21 cellular contexts compared by ENCODE assay signal in genomic region chr9:92384373-92384772, GRCh38. TPM values are rescaled to one million over a fixed set of nuclear protein-coding genes. Genes with fewer than 3 reads are reported as not detected.
DNase-seq lines count a peak whose midpoint lies in the region; ATAC-seq and TF ChIP-seq lines count a peak whose summit lies in the region.
"Had no signal": no experiment of that assay in that cellular context is flagged by ENCODE, and none has a peak within 500 bp of the region (broad histone marks: within the 10 kb centered on the region; RNA-seq: fewer than 3 reads in every experiment).

No MANE protein-coding gene starts in this region.

- no peak for TF ChIP-seq POLR2A in breast epithelium (IDR thresholded peaks at IDR 0.05)

- in situ Hi-C loops in brain microvascular endothelial cell (cut with HindIII; ENCODE audit: low pct_ligation_motif_present, low sequenced_read_pairs): no loop called here

- H3K4me1 Mint-ChIP-seq in MCF 10A (ENCODE audit: insufficient read depth, unreplicated experiment): peaks cover 20% of the 10 kb centered on the region

- TF ChIP-seq CTCF in MCF 10A (IDR thresholded peaks at IDR 0.05; ENCODE audit: unreplicated experiment): no peak
- no peak for TF ChIP-seq CTCF in breast epithelium (IDR thresholded peaks at IDR 0.05)
- TF ChIP-seq CTCF in brain microvascular endothelial cell (IDR thresholded peaks at IDR 0.05; ENCODE audit: low read depth, low read length, missing control alignments): no peak
- TF ChIP-seq CTCF in right atrium auricular region (IDR thresholded peaks at IDR 0.05): no peak

- no peak for ATAC-seq in GM18870 (IDR thresholded peaks at IDR 0.05; ENCODE audit: unreplicated experiment)
- ATAC-seq: activated CD8-positive, alpha-beta T cell treated with anti-CD3 and anti-CD28 coated beads for 36 hours; heart left ventricle; HepG2; left colon; naive thymus-derived CD4-positive, alpha-beta T cell had no signal

- BruUV-seq in MCF 10A (replicated peaks; lab: Mats Ljungman, UMichigan): no TSS peak

- H3K4me1 ChIP-seq in breast epithelium (no peaks in the 10 kb centered on the region), right atrium auricular region (no peaks in the 10 kb centered on the region)

- peaks cover 5% of the 10 kb centered on the region for H3K36me3 Mint-ChIP-seq in MCF 10A (ENCODE audit: insufficient read depth, unreplicated experiment)
- H3K36me3 Mint-ChIP-seq: CD4-positive, alpha-beta memory T cell had no signal

- POLR2A ChIA-PET in MCF 10A (lab: Yijun Ruan, JAX): interaction anchor here (0.6 to 3.9 kb wide), 15 partner anchors 8 to 1121 kb away, joined by 3 to 35 read pairs (median 5); partner anchors contain the start of genes CENPP and NOL8

- H3K27me3 Mint-ChIP-seq in MCF 10A (ENCODE audit: insufficient read depth, unreplicated experiment): no peaks in the 10 kb centered on the region
- H3K27me3 Mint-ChIP-seq: activated CD8-positive, alpha-beta T cell treated with anti-CD3 and anti-CD28 coated beads for 36 hours; CD4-positive, alpha-beta memory T cell; naive thymus-derived CD4-positive, alpha-beta T cell had no signal

- peak overlapping the region; percentile 6 for H3K4me3 Mint-ChIP-seq in MCF 10A (ENCODE audit: unreplicated experiment)
- H3K4me3 Mint-ChIP-seq: activated CD8-positive, alpha-beta T cell treated with anti-CD3 and anti-CD28 coated beads for 36 hours; CD4-positive, alpha-beta memory T cell; naive thymus-derived CD4-positive, alpha-beta T cell had no signal

- DNase-seq in MCF 10A (ENCODE audit: unreplicated experiment) (peak; percentile 34), breast epithelium (ENCODE audit: low spot score in 2 of 2) (no peak), brain microvascular endothelial cell (no peak), iris pigment epithelial cell (ENCODE audit: low read depth) (peak; percentile 53), right atrium auricular region (ENCODE audit: low spot score) (no peak), NCI-H446 treated with DMSO at 0.1 percent for 48 hours (lab: John Stamatoyannopoulos, UW) (no peak)
- DNase-seq in activated CD4-positive, CD25-positive, alpha-beta regulatory T cell (lab: John Stamatoyannopoulos, UW): no peak
- DNase-seq: activated CD8-positive, alpha-beta T cell treated with anti-CD3 and anti-CD28 coated beads for 36 hours; CD4-positive, alpha-beta memory T cell; effector memory CD4-positive, alpha-beta T cell; heart left ventricle; left colon; naive thymus-derived CD4-positive, alpha-beta T cell; NCI-H1092 treated with DMSO at 0.1 percent for 48 hours; stimulated activated CD4-positive, alpha-beta T cell treated with anti-CD3 and anti-CD28 coated beads, Interleukin-2, amount 100 ng/mL, for 24 hours; stimulated activated CD8-positive, alpha-beta memory T cell treated with anti-CD3 and anti-CD28 coated beads, Interleukin-4, amount 100 ng/mL, for 48 hours had no signal

- H3K36me3 ChIP-seq in breast epithelium (no peaks in the 10 kb centered on the region), brain microvascular endothelial cell (replicated peaks) (no peaks in the 10 kb centered on the region), right atrium auricular region (no peaks in the 10 kb centered on the region)
- H3K36me3 ChIP-seq: tibial nerve had no signal

- peak overlapping the region; percentile 79 for H3K27ac Mint-ChIP-seq in MCF 10A (ENCODE audit: low read depth, unreplicated experiment)
- H3K27ac Mint-ChIP-seq: activated CD8-positive, alpha-beta T cell treated with anti-CD3 and anti-CD28 coated beads for 36 hours; activated T-helper 2 cell treated with anti-CD3 and anti-CD28 coated beads, Interferon-gamma antibody, Interleukin-2, Interleukin-4, amounts not matched to agents 10 μg/mL and 5 μg/mL and 100 μg/mL, durations not matched to agents 14 hours and 24 hours and 36 hours; naive thymus-derived CD4-positive, alpha-beta T cell had no signal

- H3K9me3 ChIP-seq in breast epithelium: no peaks in the 10 kb centered on the region
- H3K9me3 ChIP-seq in right atrium auricular region: no peaks in the 10 kb centered on the region
- H3K9me3 ChIP-seq: heart left ventricle, tibial nerve had no signal

- H3K27me3 ChIP-seq in breast epithelium (no peaks in the 10 kb centered on the region), brain microvascular endothelial cell (replicated peaks) (no peaks in the 10 kb centered on the region), right atrium auricular region (no peaks in the 10 kb centered on the region)
- H3K27me3 ChIP-seq: heart left ventricle, tibial nerve had no signal

- H3K27ac ChIP-seq in breast epithelium (no peak overlapping the region), brain microvascular endothelial cell (peak overlapping the region; percentile 50), right atrium auricular region (peak overlapping the region in 1 of 2 donors; percentile 56)
- H3K27ac ChIP-seq: 22Rv1 had no signal

- intact Hi-C loops in MCF 10A (cut with micrococcal nuclease) (no loop called here), breast epithelium (cut with DNase I; ENCODE audit: low total_unique reads) (no loop called here)

- H3K9me3 Mint-ChIP-seq in MCF 10A (ENCODE audit: unreplicated experiment): no peaks in the 10 kb centered on the region
- H3K9me3 Mint-ChIP-seq: activated CD8-positive, alpha-beta T cell treated with anti-CD3 and anti-CD28 coated beads for 36 hours; activated T-helper 2 cell treated with anti-CD3 and anti-CD28 coated beads, Interferon-gamma antibody, Interleukin-2, Interleukin-4, amounts not matched to agents 10 μg/mL and 5 μg/mL and 100 μg/mL, durations not matched to agents 14 hours and 24 hours and 36 hours; CD4-positive, alpha-beta memory T cell; naive thymus-derived CD4-positive, alpha-beta T cell had no signal

- CTCF ChIA-PET in MCF 10A (lab: Yijun Ruan, JAX): interaction anchor here (0.6 kb wide), 1 partner anchor 42 kb away, joined by 4 read pairs; no protein-coding TSS in a partner anchor

- no peak overlapping the region for H3K4me3 ChIP-seq in breast epithelium
- H3K4me3 ChIP-seq in brain microvascular endothelial cell (ENCODE audit: low read depth, low read length): no peak overlapping the region
- no peak overlapping the region for H3K4me3 ChIP-seq in right atrium auricular region
- H3K4me3 ChIP-seq: heart left ventricle, tibial nerve had no signal

RNA-seq across cellular contexts. Expression of gene OGN, which starts 20.0 kb away (rescaled TPM):
- total RNA-seq in MCF 10A (2022) (not detected in 2 replicates), breast epithelium (10 to 100 TPM; 14.1 to 92.5 (median 17.7) TPM), right atrium auricular region (10 to 100 TPM; 15.5 to 39.1 TPM)
- total RNA-seq: activated CD8-positive, alpha-beta T cell treated with anti-CD3 and anti-CD28 coated beads for 36 hours; activated T-helper 2 cell treated with anti-CD3 and anti-CD28 coated beads, Interferon-gamma antibody, Interleukin-2, Interleukin-4, amounts not matched to agents 10 μg/mL and 5 μg/mL and 100 μg/mL, durations not matched to agents 14 hours and 24 hours and 36 hours; CD4-positive, alpha-beta memory T cell; HepG2 had no signal

RNA-seq across cellular contexts. Expression of gene OMD, which starts 39.9 kb away (rescaled TPM):
- total RNA-seq in MCF 10A (2022) (0.61 and 1.4 TPM in 2 replicates), breast epithelium (10 to 100 TPM; 12.8 to 39.2 (median 30.0) TPM), right atrium auricular region (10 to 100 TPM; 22.7 to 26.5 TPM)
- total RNA-seq: activated CD8-positive, alpha-beta T cell treated with anti-CD3 and anti-CD28 coated beads for 36 hours; activated T-helper 2 cell treated with anti-CD3 and anti-CD28 coated beads, Interferon-gamma antibody, Interleukin-2, Interleukin-4, amounts not matched to agents 10 μg/mL and 5 μg/mL and 100 μg/mL, durations not matched to agents 14 hours and 24 hours and 36 hours; CD4-positive, alpha-beta memory T cell; HepG2; naive thymus-derived CD4-positive, alpha-beta T cell had no signal

RNA-seq across cellular contexts. Expression of gene CENPP, which starts 58.6 kb away (rescaled TPM):
- total RNA-seq in MCF 10A (2022): 1.5 and 4.2 TPM in 2 replicates
- total RNA-seq in breast epithelium: 1 to 10 TPM; 3.9 to 6.1 (median 4.5) TPM
- total RNA-seq in right atrium auricular region: 1 to 10 TPM; 1.1 to 1.2 TPM

RNA-seq across cellular contexts. Expression of gene NOL8, which starts 59.2 kb away (rescaled TPM):
- total RNA-seq in MCF 10A (2022): 38.7 and 41.8 TPM in 2 replicates
- total RNA-seq in breast epithelium: 10 to 100 TPM; 31.2 to 66.6 (median 49.8) TPM
- total RNA-seq in right atrium auricular region: 10 to 100 TPM; 11.4 to 12.3 TPM

Comparison
In these comparisons a context has a peak if more than half of its experiments do, and no peak if none do; other contexts are left out.
1. DNase-seq: peak in MCF 10A (single experiment) and iris pigment epithelial cell (single experiment); none in breast epithelium (0 of 2), brain microvascular endothelial cell (single experiment), right atrium auricular region (single experiment), NCI-H446 treated with DMSO at 0.1 percent for 48 hours (single experiment) and activated CD4-positive, CD25-positive, alpha-beta regulatory T cell (0 of 4).
2. RNA of gene OGN, which starts 20.0 kb away (total RNA-seq): 15.5 to 39.1 TPM in right atrium auricular region and 14.1 to 92.5 TPM in breast epithelium; not detected in MCF 10A; every median in the first group is over 10 times any median in the second.